ENCODE assay signal across 18 cellular contexts in genomic region chr17:2580156-2580555, GRCh38.
"Had no signal": no experiment of that assay in that cellular context is flagged by ENCODE, and none has a peak within 500 bp of the region (broad histone marks: within the 10 kb centered on the region; RNA-seq: fewer than 3 reads in every experiment).

No MANE protein-coding gene starts in this region.

- H3K36me3 Mint-ChIP-seq: activated CD8-positive, alpha-beta memory T cell treated with anti-CD3 and anti-CD28 coated beads, Interleukin-2, amount 10 ng/mL, durations not matched to agents 7 days and 5 days; activated naive CD8-positive, alpha-beta T cell treated with anti-CD3 and anti-CD28 coated beads, Interleukin-2, amount 10 ng/mL, durations not matched to agents 7 days and 5 days; mesothelial cell of epicardium; stimulated activated memory B cell treated with anti-CD40 and anti-IgM and Interleukin-4, amounts not matched to agents 10 μg/mL and 1 μg/mL and 100 μg/mL, for 72 hours; type B pancreatic cell had no signal

- H3K4me1 ChIP-seq: ascending aorta, gastroesophageal sphincter, psoas muscle, spleen had no signal

- H3K9me3 ChIP-seq: ascending aorta, gastroesophageal sphincter, spleen had no signal

- H3K36me3 ChIP-seq: ascending aorta, gastroesophageal sphincter, spleen had no signal

- H3K27me3 ChIP-seq: ascending aorta had no signal

- H3K4me3 Mint-ChIP-seq: activated CD8-positive, alpha-beta memory T cell treated with anti-CD3 and anti-CD28 coated beads, Interleukin-2, amount 10 ng/mL, durations not matched to agents 7 days and 5 days; activated naive CD8-positive, alpha-beta T cell treated with anti-CD3 and anti-CD28 coated beads, Interleukin-2, amount 10 ng/mL, durations not matched to agents 7 days and 5 days; activated T-cell treated with anti-CD3 and anti-CD28 coated beads, Interleukin-2, amount 50 U/mL, for 72 hours; mesothelial cell of epicardium; stimulated activated memory B cell treated with anti-CD40 and anti-IgM and Interleukin-4, amounts not matched to agents 10 μg/mL and 1 μg/mL and 100 μg/mL, for 72 hours; T-helper 2 cell treated with Interferon-gamma antibody and Interleukin-4, amounts not matched to agents 5 μg/mL and 100 μg/mL, for 36 hours; type B pancreatic cell had no signal

- H3K9me3 Mint-ChIP-seq: activated naive CD8-positive, alpha-beta T cell treated with anti-CD3 and anti-CD28 coated beads, Interleukin-2, amount 10 ng/mL, durations not matched to agents 7 days and 5 days; activated T-cell treated with anti-CD3 and anti-CD28 coated beads, Interleukin-2, amount 50 U/mL, for 72 hours; mesothelial cell of epicardium; stimulated activated memory B cell treated with anti-CD40 and anti-IgM and Interleukin-4, amounts not matched to agents 10 μg/mL and 1 μg/mL and 100 μg/mL, for 72 hours; T-helper 2 cell treated with Interferon-gamma antibody and Interleukin-4, amounts not matched to agents 5 μg/mL and 100 μg/mL, for 36 hours; type B pancreatic cell had no signal

- ATAC-seq: activated CD8-positive, alpha-beta memory T cell treated with anti-CD3 and anti-CD28 coated beads, Interleukin-2, amount 10 ng/mL, durations not matched to agents 7 days and 5 days; activated T-cell treated with anti-CD3 and anti-CD28 coated beads, Interleukin-2, amount 50 U/mL, for 72 hours; gastroesophageal sphincter; psoas muscle; sciatic nerve; stimulated activated memory B cell treated with anti-CD40 and anti-IgM and Interleukin-4, amounts not matched to agents 10 μg/mL and 1 μg/mL and 100 μg/mL, for 72 hours had no signal

- H3K27ac ChIP-seq: ascending aorta, coronary artery, epithelial cell of prostate, gastroesophageal sphincter, psoas muscle, spleen had no signal

- H3K4me3 ChIP-seq: ascending aorta, coronary artery, gastroesophageal sphincter, psoas muscle, spleen had no signal

- H3K27ac Mint-ChIP-seq: activated CD8-positive, alpha-beta memory T cell treated with anti-CD3 and anti-CD28 coated beads, Interleukin-2, amount 10 ng/mL, durations not matched to agents 7 days and 5 days; activated naive CD8-positive, alpha-beta T cell treated with anti-CD3 and anti-CD28 coated beads, Interleukin-2, amount 10 ng/mL, durations not matched to agents 7 days and 5 days; activated T-cell treated with anti-CD3 and anti-CD28 coated beads, Interleukin-2, amount 50 U/mL, for 72 hours; mesothelial cell of epicardium; stimulated activated memory B cell treated with anti-CD40 and anti-IgM and Interleukin-4, amounts not matched to agents 10 μg/mL and 1 μg/mL and 100 μg/mL, for 72 hours; T-helper 2 cell treated with Interferon-gamma antibody and Interleukin-4, amounts not matched to agents 5 μg/mL and 100 μg/mL, for 36 hours; type B pancreatic cell had no signal

- H3K4me1 Mint-ChIP-seq: activated CD8-positive, alpha-beta memory T cell treated with anti-CD3 and anti-CD28 coated beads, Interleukin-2, amount 10 ng/mL, durations not matched to agents 7 days and 5 days; activated naive CD8-positive, alpha-beta T cell treated with anti-CD3 and anti-CD28 coated beads, Interleukin-2, amount 10 ng/mL, durations not matched to agents 7 days and 5 days; stimulated activated memory B cell treated with anti-CD40 and anti-IgM and Interleukin-4, amounts not matched to agents 10 μg/mL and 1 μg/mL and 100 μg/mL, for 72 hours had no signal

- DNase-seq: activated CD4-positive, alpha-beta T cell treated with anti-CD3 and anti-CD28 coated beads, Interleukin-2, amount 50 U/mL, for 48 hours; activated CD8-positive, alpha-beta memory T cell treated with anti-CD3 and anti-CD28 coated beads, Interleukin-2, amount 10 ng/mL, durations not matched to agents 7 days and 5 days; activated naive CD8-positive, alpha-beta T cell treated with anti-CD3 and anti-CD28 coated beads, Interleukin-2, amount 10 ng/mL, durations not matched to agents 7 days and 5 days; activated T-cell treated with anti-CD3 and anti-CD28 coated beads, Interleukin-2, amount 50 U/mL, for 72 hours; effector memory CD4-positive, alpha-beta T cell; psoas muscle; spleen; stimulated activated CD4-positive, alpha-beta T cell treated with anti-CD3 and anti-CD28 coated beads, Interleukin-1b, Interleukin-23, amount 100 ng/mL, for 48 hours; SW 1271 had no signal
